Comparison of ENCODE assay signal across 15 cellular contexts in the genomic region with DNA sequence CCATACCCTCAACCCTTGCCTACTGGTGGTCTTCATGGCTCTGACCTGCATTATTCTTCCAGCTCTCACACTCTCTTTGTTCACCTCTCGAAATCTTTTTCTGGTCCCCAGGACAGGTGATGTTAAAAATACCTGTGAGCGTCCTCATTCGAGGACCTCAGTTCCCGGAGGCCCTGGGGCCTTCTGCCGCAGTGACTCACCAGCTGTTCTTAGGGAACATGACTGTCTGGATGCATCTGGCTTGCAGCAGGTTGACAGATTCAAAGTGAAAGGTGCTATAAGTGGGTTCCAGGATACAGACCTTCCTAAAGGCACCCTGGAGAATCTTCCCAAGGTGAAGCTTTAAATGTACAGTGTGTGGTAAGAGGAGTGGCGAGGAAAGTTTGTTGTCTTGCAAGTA.
A peak's percentile ranks its signal among the peaks of the same experiment; 100 is the strongest.
DNase-seq lines count a peak whose midpoint lies in the region; ATAC-seq, FAIRE-seq and TF ChIP-seq lines count a peak whose summit lies in the region.
"Had no signal": no experiment of that assay in that cellular context is flagged by ENCODE, and none has a peak within 500 bp of the region (broad histone marks: within the 10 kb centered on the region; RNA-seq: fewer than 3 reads in every experiment).

No MANE protein-coding gene starts in this region.

- TF ChIP-seq CTCF in RWPE2 (IDR thresholded peaks at IDR 0.05; ENCODE audit: poor library complexity, severe bottlenecking) (no peak), keratinocyte (optimal IDR thresholded peaks at IDR 0.05 in 1 of 3, IDR thresholded peaks at IDR 0.05 in 1 of 3, conservative IDR thresholded peaks at IDR 0.05 in 1 of 3; ENCODE audit: extremely low read depth in 1 of 3, insufficient read depth in 2 of 3, low read length in 3 of 3) (no peak)

- no peak overlapping the region for H3K4me3 ChIP-seq in RWPE2 (ENCODE audit: severe bottlenecking)
- H3K4me3 ChIP-seq in keratinocyte (ENCODE audit: control insufficient read depth in 2 of 3, extremely low read depth in 1 of 3, insufficient read depth in 2 of 3, low read depth in 1 of 3, low read length in 3 of 3) = no peak overlapping the region
- H3K4me3 ChIP-seq: BLaER1, GM23338 had no signal

- no peak overlapping the region for H3K9ac ChIP-seq in keratinocyte (ENCODE audit: control insufficient read depth, extremely low read depth, insufficient read depth, low read length)
- H3K9ac ChIP-seq: BLaER1 had no signal

- no peaks in the 10 kb centered on the region for H3K4me1 ChIP-seq in RWPE2 (ENCODE audit: insufficient read depth, poor library complexity, severe bottlenecking)
- peaks cover 6% of the 10 kb centered on the region for H3K4me1 ChIP-seq in keratinocyte (ENCODE audit: control insufficient read depth, extremely low read depth, insufficient read depth, low read length)

- dilution Hi-C loops in keratinocyte (cut with MboI; ENCODE audit: extremely low pct_ligation_motif_present, low sequenced_read_pairs) = no loop called here

- H3K9me1 ChIP-seq in keratinocyte (ENCODE audit: control insufficient read depth, extremely low read depth, insufficient read depth, low read length) = no peaks in the 10 kb centered on the region

- no peak overlapping the region for H3K27ac ChIP-seq in RWPE2 (ENCODE audit: poor library complexity, severe bottlenecking)
- no peak overlapping the region for H3K27ac ChIP-seq in keratinocyte (ENCODE audit: control insufficient read depth, insufficient read depth, low read length)
- H3K27ac ChIP-seq: BLaER1 had no signal

- ATAC-seq in RWPE2 (ENCODE audit: low read depth) = peak; percentile 40; the same call in 2 of the 3 replicates
- ATAC-seq in sciatic nerve = no peak
- no peak for ATAC-seq in HG02610 (IDR thresholded peaks at IDR 0.05; ENCODE audit: unreplicated experiment)
- ATAC-seq: GM23338 had no signal

- H3K36me3 ChIP-seq in RWPE2 (ENCODE audit: low read depth) (no peaks in the 10 kb centered on the region), keratinocyte (ENCODE audit: control insufficient read depth in 2 of 2, extremely low read depth in 1 of 2, insufficient read depth in 2 of 2, low read length in 2 of 2) (no peaks in the 10 kb centered on the region)
- H3K36me3 ChIP-seq: BLaER1 had no signal

- DNase-seq in NCI-H82 (lab: John Stamatoyannopoulos, UW) (peak; percentile 24), NCI-H82 treated with DMSO at 0.1 percent for 48 hours (lab: John Stamatoyannopoulos, UW; ENCODE audit: unreplicated experiment) (no peak), HTR-8/SVneo (ENCODE audit: insufficient read length, low spot score) (no peak), RWPE2 (ENCODE audit: low spot score) (no peak), keratinocyte (ENCODE audit: low read depth, low spot score) (no peak), sciatic nerve (ENCODE audit: low spot score) (no peak)
- DNase-seq: 8988T; CD4-positive, alpha-beta memory T cell; DMS79 treated with DMSO at 0.1 percent for 48 hours; GF-D8; HCEC 1CT had no signal

- H2AFZ ChIP-seq in keratinocyte (ENCODE audit: control insufficient read depth, low read length) = no peak overlapping the region
- H2AFZ ChIP-seq: GM23338 had no signal

- intact Hi-C loops in sciatic nerve (cut with DNase I) = no loop called here

- FAIRE-seq in HTR-8/SVneo (lab: Jason Lieb, UNC) (peak; percentile 80), keratinocyte (lab: Jason Lieb, UNC) (peak; percentile 71)
- FAIRE-seq: H54 had no signal

- H3K27me3 ChIP-seq in RWPE2 (ENCODE audit: insufficient read depth, poor library complexity, severe bottlenecking) (no peaks in the 10 kb centered on the region), keratinocyte (ENCODE audit: control insufficient read depth, extremely low read depth, insufficient read depth, low read length) (peaks cover 11% of the 10 kb centered on the region)
- H3K27me3 ChIP-seq: BLaER1 had no signal

- H3K9me3 ChIP-seq in RWPE2 (ENCODE audit: severe bottlenecking) (no peaks in the 10 kb centered on the region), keratinocyte (ENCODE audit: control insufficient read depth, low read depth, low read length) (no peaks in the 10 kb centered on the region)
- H3K9me3 ChIP-seq: BLaER1 had no signal

- no peaks in the 10 kb centered on the region for H4K20me1 ChIP-seq in keratinocyte (ENCODE audit: control insufficient read depth, extremely low read depth, insufficient read depth, low read length)
- H4K20me1 ChIP-seq: BLaER1 had no signal

- no peak overlapping the region for H3K4me2 ChIP-seq in keratinocyte (ENCODE audit: control insufficient read depth, extremely low read depth, insufficient read depth, low read depth, low read length)
- H3K4me2 ChIP-seq: BLaER1, GM23338 had no signal

- H3K79me2 ChIP-seq in keratinocyte (ENCODE audit: control insufficient read depth, insufficient read depth, low read length) = no peaks in the 10 kb centered on the region
